Comparison of ENCODE assay signal across 9 cellular contexts in the genomic region with DNA sequence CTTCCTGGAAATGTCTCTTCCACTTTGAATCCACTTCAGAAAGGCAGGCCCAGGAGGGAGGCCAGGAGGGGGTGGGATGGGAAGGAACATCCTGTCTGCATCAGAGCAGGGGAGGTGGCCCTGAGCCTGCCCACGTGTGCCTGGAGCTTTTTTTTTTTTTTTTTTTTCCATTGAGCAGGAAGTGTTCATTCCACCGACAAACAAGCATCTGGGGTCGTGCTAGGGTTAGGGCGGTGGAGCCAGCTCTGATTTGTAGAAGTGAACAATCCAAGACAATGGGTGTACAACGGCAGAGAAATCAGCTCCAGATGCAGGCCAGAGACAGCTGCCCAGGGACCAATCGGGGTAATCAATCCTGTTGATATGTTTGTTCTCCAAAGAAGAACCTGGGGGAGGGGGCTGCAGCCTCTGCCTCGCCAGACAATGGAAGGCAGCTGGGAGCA.
DNase-seq lines count a peak whose midpoint lies in the region; ATAC-seq and TF ChIP-seq lines count a peak whose summit lies in the region.
"Had no signal": no experiment of that assay in that cellular context is flagged by ENCODE, and none has a peak within 500 bp of the region (broad histone marks: within the 10 kb centered on the region; RNA-seq: fewer than 3 reads in every experiment).

No MANE protein-coding gene starts in this region.

- no peak for TF ChIP-seq RAD21 in HCT116 (IDR thresholded peaks at IDR 0.05; ENCODE audit: low read depth)

- H2AFZ ChIP-seq in HCT116 (ENCODE audit: low read depth, low read length, poor library complexity, severe bottlenecking): no peak overlapping the region

- no peaks in the 10 kb centered on the region for H3K36me3 ChIP-seq in HCT116 (ENCODE audit: control insufficient read depth in 1 of 2, insufficient read depth in 2 of 2, low read length in 2 of 2)

- H3K4me1 ChIP-seq in HCT116 (ENCODE audit: control insufficient read depth in 1 of 2, insufficient read depth in 2 of 2, low read length in 2 of 2): peaks cover 14 to 16% of the 10 kb centered on the region in 2 experiments

- peak; percentile 24; the same call in 1 of the 2 replicates for ATAC-seq in HCT116

- CTCF ChIA-PET in HCT116 (lab: Charles Lee): interaction anchor here (1.8 kb wide), 1 partner anchor 176 kb away, joined by 8 read pairs; no protein-coding TSS in a partner anchor

- H3K9ac ChIP-seq in HCT116 (ENCODE audit: low read length): no peak overlapping the region
- H3K9ac ChIP-seq: KMS-11 had no signal

- POLR2A ChIA-PET in HCT116 (lab: Charles Lee): no interaction called here

- no peak for TF ChIP-seq POLR2A in HCT116 (IDR thresholded peaks at IDR 0.05; ENCODE audit: borderline replicate concordance, extremely low read depth, insufficient read depth, insufficient read length)

- intact Hi-C loops in HCT116 (cut with micrococcal nuclease): no loop called here

- H3K4me3 ChIP-seq in HCT116 (replicated peaks in 1 of 2; ENCODE audit: low read depth in 1 of 2, low read length in 2 of 2) (no peak overlapping the region), fibroblast of villous mesenchyme (ENCODE audit: low read depth, low read length) (no peak overlapping the region)

- 0 out of 2 replicates have a peak overlapping the region, but pooled peaks have one; percentile 19 for H3K4me2 ChIP-seq in HCT116 (ENCODE audit: low read length)
- H3K4me2 ChIP-seq: KMS-11 had no signal

- no peaks in the 10 kb centered on the region for H4K20me1 ChIP-seq in HCT116 (ENCODE audit: insufficient read depth)

- no peaks in the 10 kb centered on the region for H3K9me2 ChIP-seq in HCT116 (ENCODE audit: insufficient read depth)

- DNase-seq in HCT116 (ENCODE audit: low read depth, low spot score) (no peak), RPMI7951 (ENCODE audit: low read depth) (peak; percentile 42), fibroblast of villous mesenchyme (ENCODE audit: low read depth) (peak; percentile 81), renal cortical epithelial cell (ENCODE audit: low read depth) (peak; percentile 66), NCI-H1105 (lab: John Stamatoyannopoulos, UW) (no peak), GM19240 (ENCODE audit: insufficient read length, low spot score) (no peak), SW480 (ENCODE audit: low spot score) (no peak), GM13976 (ENCODE audit: low spot score) (no peak)

- no peaks in the 10 kb centered on the region for H3K9me3 ChIP-seq in HCT116 (ENCODE audit: control insufficient read depth in 1 of 2, insufficient read depth in 1 of 2, low read depth in 1 of 2, low read length in 2 of 2)

- H3K27ac ChIP-seq in HCT116 (ENCODE audit: low read depth, low read length): no peak overlapping the region
- H3K27ac ChIP-seq: KMS-11 had no signal

- RAD21 ChIA-PET in HCT116 (lab: Charles Lee; ENCODE audit: low non-redundant PET in 1 of 2, low total read pairs in 2 of 2, uncharacterized antibody in 2 of 2, unreplicated experiment in 2 of 2): interaction anchor here in 1 of 2 experiments (0.7 kb wide), 1 partner anchor 192 kb away, joined by 4 read pairs; no protein-coding TSS in a partner anchor

- no peaks in the 10 kb centered on the region for H3K79me2 ChIP-seq in HCT116 (ENCODE audit: insufficient read depth, low read length)

- no peaks in the 10 kb centered on the region for H3K27me3 ChIP-seq in HCT116 (ENCODE audit: insufficient read depth, low read length)

- no TSS peak for BruUV-seq in HCT116 (replicated peaks; lab: Mats Ljungman, UMichigan)

- TF ChIP-seq CTCF in HCT116 (IDR thresholded peaks at IDR 0.05 in 2 of 3, conservative IDR thresholded peaks at IDR 0.05 in 1 of 3; ENCODE audit: borderline replicate concordance in 1 of 3, insufficient read depth in 1 of 3, low read depth in 2 of 3, low read length in 2 of 3) (no peak), fibroblast of villous mesenchyme (IDR thresholded peaks at IDR 0.05; ENCODE audit: insufficient read depth, low read depth, low read length) (no peak), GM13976 (IDR thresholded peaks at IDR 0.05; ENCODE audit: borderline replicate concordance, control extremely low read depth, extremely low read depth, insufficient read depth, missing control alignments) (no peak)

- in situ Hi-C loops in GM13976 (cut with MboI; ENCODE audit: low sequenced_read_pairs, unreplicated experiment): no loop called here

TF ChIP-seq in HCT116, 20 proteins besides CTCF, POLR2A, EP300 and RAD21:
- TF ChIP-seq TCF7L2 (IDR thresholded peaks at IDR 0.05; ENCODE audit: borderline replicate concordance, extremely low read depth, insufficient read depth, insufficient read length) (no peak), JUND (IDR thresholded peaks at IDR 0.05) (no peak), ZFX (IDR thresholded peaks at IDR 0.05) (no peak), CEBPB (IDR thresholded peaks at IDR 0.05; ENCODE audit: low read depth) (no peak), YY1 (IDR thresholded peaks at IDR 0.05; ENCODE audit: extremely low read depth, insufficient replicate concordance, low read depth, low read length) (no peak)

Comparison
In these comparisons a context has a peak if more than half of its experiments do, and no peak if none do; other contexts are left out.
1. DNase-seq: peak in RPMI7951 (single experiment), fibroblast of villous mesenchyme (single experiment) and renal cortical epithelial cell (single experiment); none in HCT116 (single experiment), NCI-H1105 (single experiment), GM19240 (single experiment), SW480 (single experiment) and GM13976 (single experiment).